Comparison of ENCODE assay signal across 31 cellular contexts in the genomic region with DNA sequence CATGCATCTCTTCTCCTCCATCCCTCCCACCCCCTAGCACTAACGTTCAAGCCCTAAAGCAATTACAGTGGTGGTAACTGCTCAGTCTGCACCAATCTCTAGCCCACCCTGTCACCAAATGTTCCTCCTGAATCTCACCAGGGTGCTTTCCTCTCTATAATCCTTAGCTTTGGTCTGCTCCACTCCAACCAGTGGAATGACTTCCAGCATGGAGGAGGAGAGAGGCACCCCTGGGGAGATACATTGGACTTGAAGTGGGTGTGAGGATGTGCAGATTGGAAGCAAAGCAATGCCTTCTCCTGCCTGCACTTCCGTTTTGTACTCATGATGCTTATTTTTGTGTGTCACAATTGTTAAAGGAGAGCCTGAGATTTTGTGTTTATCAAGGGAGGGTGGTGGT.
"Had no signal": no experiment of that assay in that cellular context is flagged by ENCODE, and none has a peak within 500 bp of the region (broad histone marks: within the 10 kb centered on the region; RNA-seq: fewer than 3 reads in every experiment).

No MANE protein-coding gene starts in this region.

- H3K9me3 ChIP-seq: adrenal gland, body of pancreas, breast epithelium had no signal

- H3K4me3 Mint-ChIP-seq: activated B cell treated with CpG ODN at 0.5 μM for 24 hours; activated CD4-positive, alpha-beta memory T cell treated with anti-CD3 and anti-CD28 coated beads for 36 hours; activated CD4-positive, alpha-beta T cell treated with anti-CD3 and anti-CD28 coated beads, Interleukin-2, amount 10 ng/mL, durations not matched to agents 24 days and 14 days; activated naive CD4-positive, alpha-beta T cell treated with anti-CD3 and anti-CD28 coated beads for 36 hours; activated T-cell treated with anti-CD3 and anti-CD28 coated beads, Interleukin-2, amount 50 U/mL, for 24 hours; activated T-helper 17 cell treated with anti-CD3 and anti-CD28 coated beads, Interleukin-2, amount 50 U/mL, for 72 hours; T-helper 1 cell treated with Interleukin-12 subunit alpha and Interleukin-12 subunit beta and Interleukin-4 antibody, amounts not matched to agents 30 μg/mL and 1 μg/mL, for 36 hours; T-helper 2 cell treated with Interferon-gamma antibody and Interleukin-4, amounts not matched to agents 5 μg/mL and 100 μg/mL, for 36 hours had no signal

- H3K27me3 Mint-ChIP-seq: activated B cell treated with CpG ODN at 0.5 μM for 24 hours; activated CD4-positive, alpha-beta memory T cell treated with anti-CD3 and anti-CD28 coated beads for 36 hours; activated T-cell treated with anti-CD3 and anti-CD28 coated beads, Interleukin-2, amount 50 U/mL, for 24 hours; activated T-helper 17 cell treated with anti-CD3 and anti-CD28 coated beads, Interleukin-2, amount 50 U/mL, for 72 hours had no signal

- ATAC-seq: activated naive CD4-positive, alpha-beta T cell treated with anti-CD3 and anti-CD28 coated beads, Interleukin-2, amount 50 U/mL, for 72 hours; activated T-helper 17 cell treated with anti-CD3 and anti-CD28 coated beads, Interleukin-2, amount 50 U/mL, for 72 hours; body of pancreas had no signal

- H3K36me3 ChIP-seq: adrenal gland, brain microvascular endothelial cell, breast epithelium had no signal

- H3K27me3 ChIP-seq: body of pancreas, brain microvascular endothelial cell, breast epithelium had no signal

- H3K4me1 ChIP-seq: adrenal gland, body of pancreas had no signal

- H3K9me3 Mint-ChIP-seq: activated B cell treated with CpG ODN at 0.5 μM for 24 hours; activated CD4-positive, alpha-beta memory T cell treated with anti-CD3 and anti-CD28 coated beads for 36 hours; activated naive CD4-positive, alpha-beta T cell treated with anti-CD3 and anti-CD28 coated beads for 36 hours; activated naive CD4-positive, alpha-beta T cell treated with anti-CD3 and anti-CD28 coated beads, Interleukin-2, amount 50 U/mL, for 72 hours; activated T-cell treated with anti-CD3 and anti-CD28 coated beads, Interleukin-2, amount 50 U/mL, for 24 hours; activated T-helper 17 cell treated with anti-CD3 and anti-CD28 coated beads, Interleukin-2, amount 50 U/mL, for 72 hours; T-helper 2 cell treated with Interferon-gamma antibody and Interleukin-4, amounts not matched to agents 5 μg/mL and 100 μg/mL, for 36 hours had no signal

- H3K36me3 Mint-ChIP-seq: activated CD4-positive, alpha-beta memory T cell treated with anti-CD3 and anti-CD28 coated beads for 36 hours had no signal

- H3K27ac ChIP-seq: adrenal gland, body of pancreas, brain microvascular endothelial cell, breast epithelium, VCaP had no signal

- H3K27ac Mint-ChIP-seq: activated B cell treated with CpG ODN at 0.5 μM for 24 hours; activated CD4-positive, alpha-beta memory T cell treated with anti-CD3 and anti-CD28 coated beads for 36 hours; activated CD4-positive, alpha-beta T cell treated with anti-CD3 and anti-CD28 coated beads, Interleukin-2, amount 10 ng/mL, durations not matched to agents 24 days and 14 days; activated naive CD4-positive, alpha-beta T cell treated with anti-CD3 and anti-CD28 coated beads for 36 hours; activated naive CD4-positive, alpha-beta T cell treated with anti-CD3 and anti-CD28 coated beads, Interleukin-2, amount 50 U/mL, for 72 hours; activated T-cell treated with anti-CD3 and anti-CD28 coated beads, Interleukin-2, amount 50 U/mL, for 24 hours; T-helper 1 cell treated with Interleukin-12 subunit alpha and Interleukin-12 subunit beta and Interleukin-4 antibody, amounts not matched to agents 30 μg/mL and 1 μg/mL, for 36 hours; T-helper 2 cell treated with Interferon-gamma antibody and Interleukin-4, amounts not matched to agents 5 μg/mL and 100 μg/mL, for 36 hours had no signal

- H3K4me3 ChIP-seq: adrenal gland, body of pancreas, breast epithelium had no signal

- DNase-seq: activated B cell treated with CpG ODN at 0.5 μM for 24 hours; activated CD4-positive, alpha-beta memory T cell treated with anti-CD3 and anti-CD28 coated beads for 36 hours; activated CD4-positive, alpha-beta T cell treated with anti-CD3 and anti-CD28 coated beads for 4 hours; activated CD4-positive, alpha-beta T cell treated with anti-CD3 and anti-CD28 coated beads, Interleukin-2, amount 10 ng/mL, durations not matched to agents 24 days and 14 days; activated CD4-positive, alpha-beta T cell treated with anti-CD3 and anti-CD28 coated beads, Interleukin-2, amount 50 U/mL, for 1 hour; activated CD4-positive, alpha-beta T cell treated with anti-CD3 and anti-CD28 coated beads, Interleukin-2, amount 50 U/mL, for 4 hours; activated CD4-positive, CD25-positive, alpha-beta regulatory T cell treated with anti-CD3 and anti-CD28 coated beads, Interleukin-2, amount 50 U/mL, for 72 hours; activated CD8-positive, alpha-beta memory T cell treated with anti-CD3 and anti-CD28 coated beads, Interleukin-2, amount 50 U/mL, for 48 hours; activated effector memory CD4-positive, alpha-beta T cell treated with anti-CD3 and anti-CD28 coated beads, Interleukin-2, amount 50 U/mL, for 16 hours; activated gamma-delta T cell treated with Interleukin-2 at 50 U/mL for 16 hours; activated naive CD4-positive, alpha-beta T cell; activated naive CD4-positive, alpha-beta T cell treated with anti-CD3 and anti-CD28 coated beads for 36 hours; activated naive CD4-positive, alpha-beta T cell treated with anti-CD3 and anti-CD28 coated beads, Interleukin-2, amount 50 U/mL, for 16 hours; activated T-cell treated with anti-CD3 and anti-CD28 coated beads, Interleukin-2, amount 50 U/mL, for 24 hours; activated T-cell treated with anti-CD3 and anti-CD28 coated beads, Interleukin-2, amount 50 U/mL, for 48 hours; adrenal gland; amniotic stem cell; aorta; body of pancreas; brain microvascular endothelial cell; central memory CD4-positive, alpha-beta T cell; SW 1271; T-helper 1 cell; T-helper 2 cell; T-helper 9 cell had no signal
